In the genomic region with DNA sequence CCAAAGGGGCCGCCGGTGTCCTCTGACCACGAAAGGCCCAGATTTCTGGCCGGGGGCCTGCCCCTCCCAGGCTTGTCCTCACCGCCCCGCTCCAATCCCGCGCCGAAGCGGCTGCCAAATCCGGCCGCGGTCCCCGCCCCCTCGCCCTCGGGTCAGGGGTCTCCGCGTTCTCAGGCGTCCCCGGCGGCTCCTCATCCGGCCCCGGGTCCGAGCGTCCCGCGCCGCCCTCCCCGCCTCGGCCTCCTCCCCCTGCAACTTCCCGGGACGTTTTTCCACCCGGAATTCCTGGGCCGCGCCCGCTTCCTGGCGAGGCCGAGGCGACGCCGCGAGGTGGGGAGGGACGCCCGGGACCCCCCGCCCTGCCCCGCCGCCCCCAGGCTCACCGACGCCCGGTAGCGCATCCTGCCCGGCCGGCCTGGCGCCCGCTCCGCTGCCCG, we compare ENCODE assay signal across 1 cellular context.
TF ChIP-seq lines count a peak whose summit lies in the region.

No MANE protein-coding gene starts in this region.

TF ChIP-seq in HEK293, 187 proteins besides CTCF, POLR2A, EP300 and RAD21 (continued from another document):
- TF ChIP-seq KLF9 (tag by site-specific recombination; IDR thresholded peaks at IDR 0.05; ENCODE audit: low read depth), result peak; percentile 52
- TF ChIP-seq ZNF114 (tag by site-specific recombination; IDR thresholded peaks at IDR 0.05), result no peak
